Comparison of ENCODE assay signal across 2 cellular contexts in the genomic region with DNA sequence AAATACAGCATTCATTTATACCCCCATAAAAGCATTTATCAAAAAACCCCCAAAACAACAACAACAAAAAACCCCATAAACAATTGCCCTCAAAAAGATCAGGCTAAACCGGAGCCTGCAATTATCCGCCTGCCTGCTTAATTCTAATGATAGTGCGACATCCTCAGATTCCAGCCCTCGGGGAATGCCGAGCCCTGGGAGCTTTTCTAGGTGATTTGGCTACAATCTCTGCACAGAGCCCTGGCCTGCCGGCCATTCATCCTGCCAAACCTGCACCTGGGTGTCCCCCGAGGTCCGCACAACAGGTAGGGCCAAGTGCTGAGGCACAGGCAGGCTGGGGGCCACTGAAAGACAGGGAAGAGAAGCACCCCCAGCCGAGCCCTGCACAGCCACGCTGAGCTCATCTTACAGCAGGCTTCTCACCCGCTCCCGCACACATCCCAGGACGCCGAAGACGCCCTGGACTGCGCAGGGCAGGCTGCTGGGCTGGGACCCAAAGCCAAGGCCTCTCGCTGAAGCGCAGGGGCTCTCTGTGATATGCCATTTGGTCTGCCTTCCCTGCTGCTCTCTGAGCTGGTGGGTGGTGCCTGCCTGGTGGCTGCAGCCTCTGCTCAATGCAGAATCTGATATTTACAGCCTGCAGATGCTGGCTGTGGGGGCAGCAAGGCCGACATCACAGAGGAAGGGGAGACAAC.
TF ChIP-seq lines count a peak whose summit lies in the region.

No MANE protein-coding gene starts in this region.

TF ChIP-seq in HEK293, 187 proteins besides CTCF, POLR2A, EP300 and RAD21 (continued from another document):
- no peak for TF ChIP-seq ZBTB10 (tag by site-specific recombination; IDR thresholded peaks at IDR 0.05)
- TF ChIP-seq TCF7L2 (IDR thresholded peaks at IDR 0.05; ENCODE audit: borderline replicate concordance, low read depth, low read length) = no peak
- TF ChIP-seq ZNF184 (tag by site-specific recombination; IDR thresholded peaks at IDR 0.05) = no peak
- TF ChIP-seq ZIC2 (tag by site-specific recombination; IDR thresholded peaks at IDR 0.05) = peak; percentile 81
- TF ChIP-seq KLF10 (tag by site-specific recombination; IDR thresholded peaks at IDR 0.05) = no peak
- TF ChIP-seq, protein P1, sequence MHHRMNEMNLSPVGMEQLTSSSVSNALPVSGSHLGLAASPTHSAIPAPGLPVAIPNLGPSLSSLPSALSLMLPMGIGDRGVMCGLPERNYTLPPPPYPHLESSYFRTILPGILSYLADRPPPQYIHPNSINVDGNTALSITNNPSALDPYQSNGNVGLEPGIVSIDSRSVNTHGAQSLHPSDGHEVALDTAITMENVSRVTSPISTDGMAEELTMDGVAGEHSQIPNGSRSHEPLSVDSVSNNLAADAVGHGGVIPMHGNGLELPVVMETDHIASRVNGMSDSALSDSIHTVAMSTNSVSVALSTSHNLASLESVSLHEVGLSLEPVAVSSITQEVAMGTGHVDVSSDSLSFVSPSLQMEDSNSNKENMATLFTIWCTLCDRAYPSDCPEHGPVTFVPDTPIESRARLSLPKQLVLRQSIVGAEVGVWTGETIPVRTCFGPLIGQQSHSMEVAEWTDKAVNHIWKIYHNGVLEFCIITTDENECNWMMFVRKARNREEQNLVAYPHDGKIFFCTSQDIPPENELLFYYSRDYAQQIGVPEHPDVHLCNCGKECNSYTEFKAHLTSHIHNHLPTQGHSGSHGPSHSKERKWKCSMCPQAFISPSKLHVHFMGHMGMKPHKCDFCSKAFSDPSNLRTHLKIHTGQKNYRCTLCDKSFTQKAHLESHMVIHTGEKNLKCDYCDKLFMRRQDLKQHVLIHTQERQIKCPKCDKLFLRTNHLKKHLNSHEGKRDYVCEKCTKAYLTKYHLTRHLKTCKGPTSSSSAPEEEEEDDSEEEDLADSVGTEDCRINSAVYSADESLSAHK (tag by site-specific recombination; IDR thresholded peaks at IDR 0.05) = no peak
- no peak for TF ChIP-seq ZNF677 (tag by site-specific recombination; IDR thresholded peaks at IDR 0.05)
- TF ChIP-seq, protein P2, sequence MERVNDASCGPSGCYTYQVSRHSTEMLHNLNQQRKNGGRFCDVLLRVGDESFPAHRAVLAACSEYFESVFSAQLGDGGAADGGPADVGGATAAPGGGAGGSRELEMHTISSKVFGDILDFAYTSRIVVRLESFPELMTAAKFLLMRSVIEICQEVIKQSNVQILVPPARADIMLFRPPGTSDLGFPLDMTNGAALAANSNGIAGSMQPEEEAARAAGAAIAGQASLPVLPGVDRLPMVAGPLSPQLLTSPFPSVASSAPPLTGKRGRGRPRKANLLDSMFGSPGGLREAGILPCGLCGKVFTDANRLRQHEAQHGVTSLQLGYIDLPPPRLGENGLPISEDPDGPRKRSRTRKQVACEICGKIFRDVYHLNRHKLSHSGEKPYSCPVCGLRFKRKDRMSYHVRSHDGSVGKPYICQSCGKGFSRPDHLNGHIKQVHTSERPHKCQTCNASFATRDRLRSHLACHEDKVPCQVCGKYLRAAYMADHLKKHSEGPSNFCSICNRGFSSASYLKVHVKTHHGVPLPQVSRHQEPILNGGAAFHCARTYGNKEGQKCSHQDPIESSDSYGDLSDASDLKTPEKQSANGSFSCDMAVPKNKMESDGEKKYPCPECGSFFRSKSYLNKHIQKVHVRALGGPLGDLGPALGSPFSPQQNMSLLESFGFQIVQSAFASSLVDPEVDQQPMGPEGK (tag by site-specific recombination; IDR thresholded peaks at IDR 0.05) = no peak
- TF ChIP-seq EGR2 (tag by site-specific recombination; IDR thresholded peaks at IDR 0.05; ENCODE audit: low read depth) = 0 out of 2 replicates have a peak, but pooled peaks have one; percentile 8
- TF ChIP-seq ZNF670 (tag by site-specific recombination; IDR thresholded peaks at IDR 0.05; ENCODE audit: low read depth) = no peak
- no peak for TF ChIP-seq PRDM10 (tag by site-specific recombination; IDR thresholded peaks at IDR 0.05)
- TF ChIP-seq ZNF155 (tag by site-specific recombination; IDR thresholded peaks at IDR 0.05) = no peak

TF ChIP-seq in SK-N-SH treated with all-trans-retinoic acid at 6 μM for 48 hours, 23 proteins besides CTCF, POLR2A, EP300 and RAD21 (continued from another document):
- TF ChIP-seq, protein P3, sequence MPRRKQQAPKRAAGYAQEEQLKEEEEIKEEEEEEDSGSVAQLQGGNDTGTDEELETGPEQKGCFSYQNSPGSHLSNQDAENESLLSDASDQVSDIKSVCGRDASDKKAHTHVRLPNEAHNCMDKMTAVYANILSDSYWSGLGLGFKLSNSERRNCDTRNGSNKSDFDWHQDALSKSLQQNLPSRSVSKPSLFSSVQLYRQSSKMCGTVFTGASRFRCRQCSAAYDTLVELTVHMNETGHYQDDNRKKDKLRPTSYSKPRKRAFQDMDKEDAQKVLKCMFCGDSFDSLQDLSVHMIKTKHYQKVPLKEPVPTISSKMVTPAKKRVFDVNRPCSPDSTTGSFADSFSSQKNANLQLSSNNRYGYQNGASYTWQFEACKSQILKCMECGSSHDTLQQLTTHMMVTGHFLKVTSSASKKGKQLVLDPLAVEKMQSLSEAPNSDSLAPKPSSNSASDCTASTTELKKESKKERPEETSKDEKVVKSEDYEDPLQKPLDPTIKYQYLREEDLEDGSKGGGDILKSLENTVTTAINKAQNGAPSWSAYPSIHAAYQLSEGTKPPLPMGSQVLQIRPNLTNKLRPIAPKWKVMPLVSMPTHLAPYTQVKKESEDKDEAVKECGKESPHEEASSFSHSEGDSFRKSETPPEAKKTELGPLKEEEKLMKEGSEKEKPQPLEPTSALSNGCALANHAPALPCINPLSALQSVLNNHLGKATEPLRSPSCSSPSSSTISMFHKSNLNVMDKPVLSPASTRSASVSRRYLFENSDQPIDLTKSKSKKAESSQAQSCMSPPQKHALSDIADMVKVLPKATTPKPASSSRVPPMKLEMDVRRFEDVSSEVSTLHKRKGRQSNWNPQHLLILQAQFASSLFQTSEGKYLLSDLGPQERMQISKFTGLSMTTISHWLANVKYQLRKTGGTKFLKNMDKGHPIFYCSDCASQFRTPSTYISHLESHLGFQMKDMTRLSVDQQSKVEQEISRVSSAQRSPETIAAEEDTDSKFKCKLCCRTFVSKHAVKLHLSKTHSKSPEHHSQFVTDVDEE (CRISPR knock-in tag; IDR thresholded peaks at IDR 0.05) = no peak
- TF ChIP-seq CSDC2 (CRISPR knock-in tag; IDR thresholded peaks at IDR 0.05) (no peak), GLIS3 (CRISPR knock-in tag; IDR thresholded peaks at IDR 0.05) (no peak)
